8 cellular contexts compared by ENCODE assay signal in genomic region chr4:93731448-93731847, GRCh38.
A peak's percentile ranks its signal among the peaks of the same experiment; 100 is the strongest.
DNase-seq lines count a peak whose midpoint lies in the region; ATAC-seq and TF ChIP-seq lines count a peak whose summit lies in the region.
"Had no signal": no experiment of that assay in that cellular context is flagged by ENCODE, and none has a peak within 500 bp of the region (broad histone marks: within the 10 kb centered on the region; RNA-seq: fewer than 3 reads in every experiment).

No MANE protein-coding gene starts in this region.

- H3K27me3 ChIP-seq in IMR-90 (ENCODE audit: control insufficient read depth, insufficient read depth, low read length) (no peaks in the 10 kb centered on the region), smooth muscle cell (ENCODE audit: low read depth) (no peaks in the 10 kb centered on the region), aorta (ENCODE audit: control insufficient read depth in 1 of 2, insufficient read depth in 2 of 2, low read length in 1 of 2) (no peaks in the 10 kb centered on the region)

- H4K20me1 ChIP-seq in IMR-90 (ENCODE audit: insufficient read depth, low read length), result no peaks in the 10 kb centered on the region
- no peaks in the 10 kb centered on the region for H4K20me1 ChIP-seq in smooth muscle cell (ENCODE audit: low read depth)

- no peak overlapping the region for H3K14ac ChIP-seq in IMR-90 (replicated peaks; ENCODE audit: low read depth, low read length)

- no peaks in the 10 kb centered on the region for H3F3A ChIP-seq in smooth muscle cell (ENCODE audit: low read depth)

- H3K36me3 ChIP-seq in IMR-90 (ENCODE audit: control insufficient read depth, insufficient read depth, low read length) (no peaks in the 10 kb centered on the region), smooth muscle cell (ENCODE audit: low read depth) (no peaks in the 10 kb centered on the region), aorta (ENCODE audit: control insufficient read depth in 1 of 2, insufficient read depth in 2 of 2, low read length in 1 of 2) (no peaks in the 10 kb centered on the region)

- dilution Hi-C loops in IMR-90 (cut with HindIII; ENCODE audit: low sequenced_read_pairs, unreplicated experiment), result no loop called here

- no peak overlapping the region for H2BK120ac ChIP-seq in IMR-90 (ENCODE audit: low read depth, low read length)

- no peak overlapping the region for H3K4me3 ChIP-seq in IMR-90 (ENCODE audit: insufficient read depth, low read depth, low read length)
- no peak overlapping the region for H3K4me3 ChIP-seq in smooth muscle cell
- H3K4me3 ChIP-seq in aorta (ENCODE audit: low read length in 2 of 2), result no peak overlapping the region

- H4K5ac ChIP-seq in IMR-90 (ENCODE audit: low read depth, low read length), result no peak overlapping the region

- POLR2A ChIA-PET in IMR-90 (lab: Charles Lee; ENCODE audit: unreplicated experiment), result interaction anchor here (0.7 kb wide), 1 partner anchor 1108 kb away, joined by 3 read pairs; no protein-coding TSS in a partner anchor

- ATAC-seq in GM21786 (IDR thresholded peaks at IDR 0.05; ENCODE audit: unreplicated experiment) (peak; percentile 84), IMR-90 (ENCODE audit: low read depth) (no peak; the same call in 1 of the 2 replicates), aorta (ENCODE audit: low FRiP score) (no peak), GM19324 (IDR thresholded peaks at IDR 0.05; ENCODE audit: low FRiP score, unreplicated experiment) (no peak)

- H2AK5ac ChIP-seq in IMR-90 (ENCODE audit: low read depth, low read length), result no peak overlapping the region

- H3K79me2 ChIP-seq in smooth muscle cell (ENCODE audit: low read depth), result no peaks in the 10 kb centered on the region

- no peak overlapping the region for H3K23ac ChIP-seq in IMR-90 (ENCODE audit: low read depth, low read length)

- H3K18ac ChIP-seq in IMR-90 (ENCODE audit: low read depth, low read length), result no peak overlapping the region

- H4K8ac ChIP-seq in IMR-90 (ENCODE audit: low read depth in 2 of 2, low read length in 2 of 2), result no peak overlapping the region

- H3K4me2 ChIP-seq in IMR-90 (ENCODE audit: low read depth, low read length), result no peak overlapping the region
- peak overlapping the region; percentile 55 for H3K4me2 ChIP-seq in smooth muscle cell

- CTCF ChIA-PET in IMR-90 (lab: Yijun Ruan, JAX), result no interaction called here

- intact Hi-C loops in IMR-90 (cut with micrococcal nuclease), result no loop called here
- intact Hi-C loops in aorta (cut with DNase I), result no loop called here

- no peak overlapping the region for H2BK5ac ChIP-seq in IMR-90 (ENCODE audit: low read depth, low read length, poor library complexity, severe bottlenecking)

- no peak overlapping the region for H2AK9ac ChIP-seq in IMR-90 (replicated peaks; ENCODE audit: low read depth, low read length, poor library complexity)

- H3K9me3 ChIP-seq in IMR-90 (ENCODE audit: control insufficient read depth, insufficient read depth, low read length), result no peaks in the 10 kb centered on the region
- no peaks in the 10 kb centered on the region for H3K9me3 ChIP-seq in smooth muscle cell (replicated peaks; ENCODE audit: low read depth)
- no peaks in the 10 kb centered on the region for H3K9me3 ChIP-seq in aorta (ENCODE audit: control insufficient read depth, low read length)

- H3K56ac ChIP-seq in IMR-90 (ENCODE audit: extremely low read depth, insufficient read depth, low read length), result no peak overlapping the region

- no peaks in the 10 kb centered on the region for H3K79me1 ChIP-seq in IMR-90 (ENCODE audit: low read depth in 1 of 2, low read length in 2 of 2)

- in situ Hi-C loops in IMR-90 (cut with MboI; ENCODE audit: low sequenced_read_pairs), result no loop called here

- no CpG with 5 or more reads among the region's 1 CpG for WGBS in IMR-90 (ENCODE audit: extremely low coverage in 2 of 2, insufficient read length in 1 of 2), 2 experiments
- WGBS in smooth muscle cell (ENCODE audit: low lambda C conversion rate), result 0% methylated on average over 1 of the region's 1 CpG
- 61 to 65% methylated on average over 1 of the region's 1 CpG for WGBS in aorta, 2 donors

- no peak overlapping the region for H3K4ac ChIP-seq in IMR-90 (ENCODE audit: low read depth, low read length)

- H3K9me1 ChIP-seq in IMR-90 (ENCODE audit: insufficient read depth, low read length), result no peaks in the 10 kb centered on the region

- H2BK15ac ChIP-seq in IMR-90 (ENCODE audit: low read depth, low read length), result no peak overlapping the region

- H3K4me1 ChIP-seq in IMR-90 (ENCODE audit: control insufficient read depth, insufficient read depth, low read length) (no peaks in the 10 kb centered on the region), smooth muscle cell (ENCODE audit: low read depth) (peaks cover 4% of the 10 kb centered on the region), aorta (ENCODE audit: control insufficient read depth in 1 of 2, insufficient read depth in 2 of 2, low read length in 2 of 2) (no peaks in the 10 kb centered on the region)

- TF ChIP-seq CTCF in IMR-90 (conservative IDR thresholded peaks at IDR 0.05; ENCODE audit: low read depth, low read length) (no peak), smooth muscle cell (IDR thresholded peaks at IDR 0.05; ENCODE audit: borderline replicate concordance, insufficient read depth, poor library complexity, severe bottlenecking) (no peak)

- BruUV-seq in IMR-90 (replicated peaks; lab: Mats Ljungman, UMichigan), result no TSS peak

- no peak overlapping the region for H2AFZ ChIP-seq in IMR-90 (replicated peaks; ENCODE audit: low read length, poor library complexity)
- H2AFZ ChIP-seq in smooth muscle cell (ENCODE audit: low read depth), result no peak overlapping the region

- H3K27ac ChIP-seq in IMR-90 (ENCODE audit: insufficient read depth, low read length) (no peak overlapping the region), smooth muscle cell (ENCODE audit: low read depth) (peak overlapping the region; percentile 65), aorta (ENCODE audit: low read depth in 1 of 2, low read length in 2 of 2) (no peak overlapping the region)

- no peak overlapping the region for H4K91ac ChIP-seq in IMR-90 (ENCODE audit: insufficient read depth, low read depth, low read length)

- DNase-seq in IMR-90 (peak; percentile 9), fibroblast of gingiva (ENCODE audit: low read depth) (peak; percentile 29), smooth muscle cell (lab: John Stamatoyannopoulos, UW; ENCODE audit: unreplicated experiment) (no peak), aorta (no peak), OCI-M2 (lab: John Stamatoyannopoulos, UW; ENCODE audit: unreplicated experiment) (no peak)
- DNase-seq: activated CD4-positive, alpha-beta memory T cell treated with anti-CD3 and anti-CD28 coated beads for 36 hours had no signal

- TF ChIP-seq RAD21 in IMR-90 (IDR thresholded peaks at IDR 0.05; ENCODE audit: low read length), result no peak

- TF ChIP-seq POLR2A in IMR-90 (IDR thresholded peaks at IDR 0.05; ENCODE audit: low read depth, low read length), result no peak

- H2BK20ac ChIP-seq in IMR-90 (ENCODE audit: low read depth, low read length), result no peak overlapping the region

- H3K9ac ChIP-seq in IMR-90 (ENCODE audit: low read depth, low read length) (no peak overlapping the region), smooth muscle cell (ENCODE audit: low read depth) (no peak overlapping the region)

TF ChIP-seq in IMR-90, 13 proteins besides CTCF, POLR2A, EP300 and RAD21:
- TF ChIP-seq RFX5 (IDR thresholded peaks at IDR 0.05; ENCODE audit: low read depth, low read length), result no peak

Comparison
In these comparisons a context has a peak if more than half of its experiments do, and no peak if none do; other contexts are left out.
1. DNase-seq: peak in IMR-90 (single experiment) and fibroblast of gingiva (single experiment); none in smooth muscle cell (single experiment), aorta (0 of 2) and OCI-M2 (single experiment).